8 cellular contexts compared by ENCODE assay signal in the genomic region with DNA sequence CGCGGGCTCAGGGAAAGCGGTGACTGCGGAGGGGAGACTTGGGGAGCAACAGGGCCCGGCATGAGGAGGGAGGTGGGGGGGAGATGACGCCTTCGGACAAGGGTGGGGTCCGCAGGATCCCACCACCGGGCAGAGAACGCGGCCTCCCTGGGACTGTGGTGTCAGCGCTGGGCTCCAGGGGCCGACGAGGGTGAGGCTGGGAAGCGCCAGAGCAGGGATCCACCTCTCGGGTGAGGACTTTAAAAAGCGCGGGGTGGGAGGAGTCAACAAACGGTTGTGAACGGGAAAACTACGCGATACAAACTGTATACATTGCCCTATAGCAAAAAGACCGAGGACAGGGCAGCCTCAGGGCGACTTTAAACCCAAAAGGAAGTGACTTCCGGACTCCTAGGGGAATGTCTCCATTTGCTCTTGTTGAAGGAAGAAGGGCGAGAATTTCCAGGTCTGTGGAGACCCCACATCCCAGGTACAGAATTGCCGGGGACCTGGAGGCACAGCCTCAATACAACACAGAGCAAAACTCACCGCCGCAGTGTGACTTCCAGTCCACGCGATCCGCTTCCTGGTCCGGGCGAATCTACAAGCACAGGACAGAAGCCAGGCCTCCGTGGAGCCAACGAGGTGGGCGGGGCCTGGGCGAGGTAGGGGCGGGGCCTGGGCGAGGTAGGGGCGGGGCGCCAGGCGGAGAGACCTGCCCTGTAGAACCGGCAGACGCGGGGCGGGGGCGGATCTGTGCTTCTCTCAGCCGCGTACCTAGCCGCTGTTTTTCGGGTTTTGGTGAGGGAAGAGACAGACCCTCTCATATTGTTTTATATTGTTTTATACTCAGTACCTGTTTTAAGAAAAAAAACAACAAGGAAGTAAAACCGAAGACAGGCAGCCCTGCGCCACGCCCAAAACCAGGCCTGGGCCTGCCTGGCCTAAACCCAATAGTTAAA. TPM values are rescaled to one million over a fixed set of nuclear protein-coding genes. Genes with fewer than 3 reads are reported as not detected.
A peak's percentile ranks its signal among the peaks of the same experiment; 100 is the strongest.
DNase-seq lines count a peak whose midpoint lies in the region; ATAC-seq and TF ChIP-seq lines count a peak whose summit lies in the region.

A gene (minus strand): TSS at position 588 of the 941 bp plus-strand sequence. CDS start 5,555 bp downstream, outside the sequence.

- POLR2A ChIA-PET in A673 (lab: Charles Lee; ENCODE audit: low non-redundant PET) = no interaction called here
- POLR2A ChIA-PET in activated CD4-positive, alpha-beta memory T cell treated with anti-CD3 and anti-CD28 coated beads for 36 hours (lab: Charles Lee) = no interaction called here

- peak within 1 kb of the TSS; percentile 92 for H3K4me3 Mint-ChIP-seq in activated CD4-positive, alpha-beta memory T cell treated with anti-CD3 and anti-CD28 coated beads for 36 hours

- peaks cover 15% of the 10 kb centered on the region for H3K36me3 Mint-ChIP-seq in activated CD4-positive, alpha-beta memory T cell treated with anti-CD3 and anti-CD28 coated beads for 36 hours

- peak within 1 kb of the TSS; percentile 80 for H3K27ac ChIP-seq in A673 (ENCODE audit: low read depth, low read length, poor library complexity, severe bottlenecking)

- no peaks in the 10 kb centered on the region for H3K36me3 ChIP-seq in A673 (ENCODE audit: insufficient read depth, low read length, poor library complexity, severe bottlenecking)

- CTCF ChIA-PET in A673 (lab: Charles Lee) = no interaction called here
- CTCF ChIA-PET in activated CD4-positive, alpha-beta memory T cell treated with anti-CD3 and anti-CD28 coated beads for 36 hours (lab: Charles Lee) = no interaction called here

- H3K4me3 ChIP-seq in A673 (ENCODE audit: low read depth, low read length, poor library complexity, severe bottlenecking) (peak within 1 kb of the TSS; percentile 60), lower leg skin (ENCODE audit: low read depth, poor library complexity, severe bottlenecking) (peak within 1 kb of the TSS; percentile 37)

- TF ChIP-seq CTCF in A673 (conservative IDR thresholded peaks at IDR 0.05; ENCODE audit: low read depth, low read length) = no peak
- TF ChIP-seq CTCF in lower leg skin (IDR thresholded peaks at IDR 0.05) = no peak

- H3K4me1 Mint-ChIP-seq in activated CD4-positive, alpha-beta memory T cell treated with anti-CD3 and anti-CD28 coated beads for 36 hours (ENCODE audit: low read depth) = peaks cover 23% of the 10 kb centered on the region

- peak within 1 kb of the TSS; percentile 87 for H3K27ac Mint-ChIP-seq in activated CD4-positive, alpha-beta memory T cell treated with anti-CD3 and anti-CD28 coated beads for 36 hours

- DNase-seq in A673 (ENCODE audit: low spot score) = peak; percentile 84
- DNase-seq in NCI-H526 (lab: John Stamatoyannopoulos, UW) = peak; percentile 90 to 94
- peak; percentile 96 for DNase-seq in activated CD4-positive, alpha-beta memory T cell treated with anti-CD3 and anti-CD28 coated beads for 36 hours
- peak; percentile 54 to 89 for DNase-seq in dermis microvascular lymphatic vessel endothelial cell (ENCODE audit: low read depth in 2 of 2)
- DNase-seq in lower leg skin (ENCODE audit: low spot score in 2 of 2) = peak; percentile 87 to 98
- peak; percentile 80 to 81 for DNase-seq in stimulated activated CD4-positive, alpha-beta T cell treated with anti-CD3 and anti-CD28 coated beads, Interleukin-4, amount 100 ng/mL, for 4 hours

- peak; percentile 93 for ATAC-seq in GM18868 (IDR thresholded peaks at IDR 0.05; ENCODE audit: unreplicated experiment)
- ATAC-seq in HG03108 (IDR thresholded peaks at IDR 0.05; ENCODE audit: unreplicated experiment) = peak; percentile 91

- 1 to 2% methylated on average over 47 to 55 of the region's 55 CpGs for WGBS in lower leg skin, 2 donors

- H3K4me1 ChIP-seq in A673 (ENCODE audit: insufficient read depth, low read length, poor library complexity, severe bottlenecking) = no peaks in the 10 kb centered on the region

- BruUV-seq in A673 (replicated peaks; lab: Mats Ljungman, UMichigan) = TSS peak; percentile 65

- H3K27me3 Mint-ChIP-seq in activated CD4-positive, alpha-beta memory T cell treated with anti-CD3 and anti-CD28 coated beads for 36 hours = no peaks in the 10 kb centered on the region

- no peaks in the 10 kb centered on the region for H3K9me3 ChIP-seq in A673 (ENCODE audit: low read depth, low read length, poor library complexity, severe bottlenecking)

- H3K9me3 Mint-ChIP-seq in activated CD4-positive, alpha-beta memory T cell treated with anti-CD3 and anti-CD28 coated beads for 36 hours = no peaks in the 10 kb centered on the region

- TF ChIP-seq POLR2A in lower leg skin (IDR thresholded peaks at IDR 0.05) = no peak

- H3K27me3 ChIP-seq in A673 (replicated peaks; ENCODE audit: insufficient read depth, low read depth, low read length, poor library complexity) = no peaks in the 10 kb centered on the region

- intact Hi-C loops in A673 (cut with micrococcal nuclease; ENCODE audit: unreplicated experiment) = no loop called here
- intact Hi-C loops in activated CD4-positive, alpha-beta memory T cell treated with anti-CD3 and anti-CD28 coated beads for 36 hours (cut with micrococcal nuclease) = loop anchor here (2.0 kb wide), 2 partner anchors 20 to 40 kb away; a partner anchor contains a TSS
- intact Hi-C loops in lower leg skin (cut with DNase I; ENCODE audit: low total_unique reads) = no loop called here

RNA-seq across cellular contexts. Expression of the gene that starts here (rescaled TPM):
- total RNA-seq in A673 (2021) (3.4 and 4.6 TPM in 2 replicates), dermis microvascular lymphatic vessel endothelial cell (4.3 and 4.7 TPM in 2 replicates), lower leg skin (1 to 10 TPM; 1.6 to 3.7 (median 3.2) TPM)
- 1 to 10 TPM; 5.0 to 6.3 TPM for total RNA-seq in activated CD4-positive, alpha-beta memory T cell treated with anti-CD3 and anti-CD28 coated beads for 36 hours

Comparison
In these comparisons a context has a peak if more than half of its experiments do, and no peak if none do; other contexts are left out.
1. Peak in every context shown above with its lines: DNase-seq, ATAC-seq, H3K4me3 ChIP-seq and H3K27ac ChIP-seq.